1 cellular context compared by ENCODE assay signal in the genomic region with DNA sequence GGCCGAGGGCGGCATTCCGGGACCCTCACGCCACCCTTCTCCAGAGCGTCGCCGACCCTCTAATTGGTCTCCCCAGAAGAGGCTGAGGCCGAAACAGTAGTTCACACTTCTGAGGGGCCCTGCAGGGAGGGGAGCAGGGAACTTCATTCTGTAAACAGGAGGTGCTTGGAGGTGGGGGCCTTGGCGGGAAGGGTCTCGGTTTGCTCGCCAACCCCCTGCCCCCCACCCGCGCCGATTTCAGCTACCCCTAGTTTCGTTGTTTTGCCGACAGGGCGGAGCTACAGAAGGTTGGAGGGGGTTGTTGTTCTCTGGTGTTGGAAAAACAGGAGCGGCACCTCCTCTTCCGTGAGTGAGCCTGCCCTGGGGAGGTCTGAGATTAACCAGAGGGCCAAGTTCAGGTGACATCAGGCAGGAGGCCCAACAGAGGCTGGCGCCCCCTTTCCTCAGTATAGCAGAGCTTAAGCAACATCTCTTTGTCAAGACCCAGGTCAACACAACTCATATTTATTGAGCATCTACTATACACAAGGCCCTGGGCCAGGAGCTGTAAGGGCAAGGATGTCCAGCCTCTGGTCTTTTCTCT.
A peak's percentile ranks its signal among the peaks of the same experiment; 100 is the strongest.
TF ChIP-seq lines count a peak whose summit lies in the region.

No MANE protein-coding gene starts in this region.

TF ChIP-seq in HepG2, 621 proteins besides CTCF, POLR2A, EP300 and RAD21 (continued from another document and continues in another):
- TF ChIP-seq, protein P1, sequence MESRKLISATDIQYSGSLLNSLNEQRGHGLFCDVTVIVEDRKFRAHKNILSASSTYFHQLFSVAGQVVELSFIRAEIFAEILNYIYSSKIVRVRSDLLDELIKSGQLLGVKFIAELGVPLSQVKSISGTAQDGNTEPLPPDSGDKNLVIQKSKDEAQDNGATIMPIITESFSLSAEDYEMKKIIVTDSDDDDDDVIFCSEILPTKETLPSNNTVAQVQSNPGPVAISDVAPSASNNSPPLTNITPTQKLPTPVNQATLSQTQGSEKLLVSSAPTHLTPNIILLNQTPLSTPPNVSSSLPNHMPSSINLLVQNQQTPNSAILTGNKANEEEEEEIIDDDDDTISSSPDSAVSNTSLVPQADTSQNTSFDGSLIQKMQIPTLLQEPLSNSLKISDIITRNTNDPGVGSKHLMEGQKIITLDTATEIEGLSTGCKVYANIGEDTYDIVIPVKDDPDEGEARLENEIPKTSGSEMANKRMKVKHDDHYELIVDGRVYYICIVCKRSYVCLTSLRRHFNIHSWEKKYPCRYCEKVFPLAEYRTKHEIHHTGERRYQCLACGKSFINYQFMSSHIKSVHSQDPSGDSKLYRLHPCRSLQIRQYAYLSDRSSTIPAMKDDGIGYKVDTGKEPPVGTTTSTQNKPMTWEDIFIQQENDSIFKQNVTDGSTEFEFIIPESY (CRISPR knock-in tag; IDR thresholded peaks at IDR 0.05), result no peak
- TF ChIP-seq, protein P2, sequence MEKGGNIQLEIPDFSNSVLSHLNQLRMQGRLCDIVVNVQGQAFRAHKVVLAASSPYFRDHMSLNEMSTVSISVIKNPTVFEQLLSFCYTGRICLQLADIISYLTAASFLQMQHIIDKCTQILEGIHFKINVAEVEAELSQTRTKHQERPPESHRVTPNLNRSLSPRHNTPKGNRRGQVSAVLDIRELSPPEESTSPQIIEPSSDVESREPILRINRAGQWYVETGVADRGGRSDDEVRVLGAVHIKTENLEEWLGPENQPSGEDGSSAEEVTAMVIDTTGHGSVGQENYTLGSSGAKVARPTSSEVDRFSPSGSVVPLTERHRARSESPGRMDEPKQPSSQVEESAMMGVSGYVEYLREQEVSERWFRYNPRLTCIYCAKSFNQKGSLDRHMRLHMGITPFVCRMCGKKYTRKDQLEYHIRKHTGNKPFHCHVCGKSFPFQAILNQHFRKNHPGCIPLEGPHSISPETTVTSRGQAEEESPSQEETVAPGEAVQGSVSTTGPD (CRISPR knock-in tag; IDR thresholded peaks at IDR 0.05), result no peak; the same call in 1 of the 2 replicates
- TF ChIP-seq, protein P3, sequence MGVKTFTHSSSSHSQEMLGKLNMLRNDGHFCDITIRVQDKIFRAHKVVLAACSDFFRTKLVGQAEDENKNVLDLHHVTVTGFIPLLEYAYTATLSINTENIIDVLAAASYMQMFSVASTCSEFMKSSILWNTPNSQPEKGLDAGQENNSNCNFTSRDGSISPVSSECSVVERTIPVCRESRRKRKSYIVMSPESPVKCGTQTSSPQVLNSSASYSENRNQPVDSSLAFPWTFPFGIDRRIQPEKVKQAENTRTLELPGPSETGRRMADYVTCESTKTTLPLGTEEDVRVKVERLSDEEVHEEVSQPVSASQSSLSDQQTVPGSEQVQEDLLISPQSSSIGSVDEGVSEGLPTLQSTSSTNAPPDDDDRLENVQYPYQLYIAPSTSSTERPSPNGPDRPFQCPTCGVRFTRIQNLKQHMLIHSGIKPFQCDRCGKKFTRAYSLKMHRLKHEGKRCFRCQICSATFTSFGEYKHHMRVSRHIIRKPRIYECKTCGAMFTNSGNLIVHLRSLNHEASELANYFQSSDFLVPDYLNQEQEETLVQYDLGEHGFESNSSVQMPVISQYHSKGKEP (CRISPR knock-in tag; IDR thresholded peaks at IDR 0.05), result no peak
- TF ChIP-seq ZNF543 (CRISPR knock-in tag; IDR thresholded peaks at IDR 0.05) (no peak), ZFP37 (CRISPR knock-in tag; IDR thresholded peaks at IDR 0.05; ENCODE audit: borderline replicate concordance) (no peak), ZNF44 (CRISPR knock-in tag; IDR thresholded peaks at IDR 0.05) (no peak), SETDB1 (CRISPR knock-in tag; IDR thresholded peaks at IDR 0.05; ENCODE audit: borderline replicate concordance) (no peak), ZNF138 (CRISPR knock-in tag; IDR thresholded peaks at IDR 0.05; ENCODE audit: low read depth) (no peak), ZFP62 (CRISPR knock-in tag; IDR thresholded peaks at IDR 0.05) (no peak), STAG1 (CRISPR knock-in tag; IDR thresholded peaks at IDR 0.05) (0 out of 2 replicates have a peak, but pooled peaks have one; percentile 5), ZNF589 (CRISPR knock-in tag; conservative IDR thresholded peaks at IDR 0.05) (no peak), MXI1 (IDR thresholded peaks at IDR 0.05; ENCODE audit: borderline replicate concordance, low read depth, low read length) (peak; percentile 62; the same call in 1 of the 3 replicates), MEIS1 (CRISPR knock-in tag; IDR thresholded peaks at IDR 0.05; ENCODE audit: borderline replicate concordance) (no peak), ZNF251 (CRISPR knock-in tag; IDR thresholded peaks at IDR 0.05) (no peak), ELF4 (CRISPR knock-in tag; IDR thresholded peaks at IDR 0.05; ENCODE audit: borderline replicate concordance) (no peak), AGO1 (IDR thresholded peaks at IDR 0.05; ENCODE audit: low read depth, low read length, poor library complexity, severe bottlenecking) (no peak), GABPB1 (CRISPR knock-in tag; IDR thresholded peaks at IDR 0.05) (no peak; the same call in none of the 2 replicates), ZNF367 (CRISPR knock-in tag; IDR thresholded peaks at IDR 0.05; ENCODE audit: borderline replicate concordance) (no peak), TAF1 (CRISPR knock-in tag; IDR thresholded peaks at IDR 0.05) (no peak), ZNF816 (CRISPR knock-in tag; IDR thresholded peaks at IDR 0.05; ENCODE audit: borderline replicate concordance) (0 out of 2 replicates have a peak, but pooled peaks have one; percentile 10), DNMT3B (CRISPR knock-in tag; conservative IDR thresholded peaks at IDR 0.05) (no peak)
- TF ChIP-seq, protein P4, sequence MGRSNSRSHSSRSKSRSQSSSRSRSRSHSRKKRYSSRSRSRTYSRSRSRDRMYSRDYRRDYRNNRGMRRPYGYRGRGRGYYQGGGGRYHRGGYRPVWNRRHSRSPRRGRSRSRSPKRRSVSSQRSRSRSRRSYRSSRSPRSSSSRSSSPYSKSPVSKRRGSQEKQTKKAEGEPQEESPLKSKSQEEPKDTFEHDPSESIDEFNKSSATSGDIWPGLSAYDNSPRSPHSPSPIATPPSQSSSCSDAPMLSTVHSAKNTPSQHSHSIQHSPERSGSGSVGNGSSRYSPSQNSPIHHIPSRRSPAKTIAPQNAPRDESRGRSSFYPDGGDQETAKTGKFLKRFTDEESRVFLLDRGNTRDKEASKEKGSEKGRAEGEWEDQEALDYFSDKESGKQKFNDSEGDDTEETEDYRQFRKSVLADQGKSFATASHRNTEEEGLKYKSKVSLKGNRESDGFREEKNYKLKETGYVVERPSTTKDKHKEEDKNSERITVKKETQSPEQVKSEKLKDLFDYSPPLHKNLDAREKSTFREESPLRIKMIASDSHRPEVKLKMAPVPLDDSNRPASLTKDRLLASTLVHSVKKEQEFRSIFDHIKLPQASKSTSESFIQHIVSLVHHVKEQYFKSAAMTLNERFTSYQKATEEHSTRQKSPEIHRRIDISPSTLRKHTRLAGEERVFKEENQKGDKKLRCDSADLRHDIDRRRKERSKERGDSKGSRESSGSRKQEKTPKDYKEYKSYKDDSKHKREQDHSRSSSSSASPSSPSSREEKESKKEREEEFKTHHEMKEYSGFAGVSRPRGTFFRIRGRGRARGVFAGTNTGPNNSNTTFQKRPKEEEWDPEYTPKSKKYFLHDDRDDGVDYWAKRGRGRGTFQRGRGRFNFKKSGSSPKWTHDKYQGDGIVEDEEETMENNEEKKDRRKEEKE (IDR thresholded peaks at IDR 0.05), result no peak
- TF ChIP-seq, protein P5, sequence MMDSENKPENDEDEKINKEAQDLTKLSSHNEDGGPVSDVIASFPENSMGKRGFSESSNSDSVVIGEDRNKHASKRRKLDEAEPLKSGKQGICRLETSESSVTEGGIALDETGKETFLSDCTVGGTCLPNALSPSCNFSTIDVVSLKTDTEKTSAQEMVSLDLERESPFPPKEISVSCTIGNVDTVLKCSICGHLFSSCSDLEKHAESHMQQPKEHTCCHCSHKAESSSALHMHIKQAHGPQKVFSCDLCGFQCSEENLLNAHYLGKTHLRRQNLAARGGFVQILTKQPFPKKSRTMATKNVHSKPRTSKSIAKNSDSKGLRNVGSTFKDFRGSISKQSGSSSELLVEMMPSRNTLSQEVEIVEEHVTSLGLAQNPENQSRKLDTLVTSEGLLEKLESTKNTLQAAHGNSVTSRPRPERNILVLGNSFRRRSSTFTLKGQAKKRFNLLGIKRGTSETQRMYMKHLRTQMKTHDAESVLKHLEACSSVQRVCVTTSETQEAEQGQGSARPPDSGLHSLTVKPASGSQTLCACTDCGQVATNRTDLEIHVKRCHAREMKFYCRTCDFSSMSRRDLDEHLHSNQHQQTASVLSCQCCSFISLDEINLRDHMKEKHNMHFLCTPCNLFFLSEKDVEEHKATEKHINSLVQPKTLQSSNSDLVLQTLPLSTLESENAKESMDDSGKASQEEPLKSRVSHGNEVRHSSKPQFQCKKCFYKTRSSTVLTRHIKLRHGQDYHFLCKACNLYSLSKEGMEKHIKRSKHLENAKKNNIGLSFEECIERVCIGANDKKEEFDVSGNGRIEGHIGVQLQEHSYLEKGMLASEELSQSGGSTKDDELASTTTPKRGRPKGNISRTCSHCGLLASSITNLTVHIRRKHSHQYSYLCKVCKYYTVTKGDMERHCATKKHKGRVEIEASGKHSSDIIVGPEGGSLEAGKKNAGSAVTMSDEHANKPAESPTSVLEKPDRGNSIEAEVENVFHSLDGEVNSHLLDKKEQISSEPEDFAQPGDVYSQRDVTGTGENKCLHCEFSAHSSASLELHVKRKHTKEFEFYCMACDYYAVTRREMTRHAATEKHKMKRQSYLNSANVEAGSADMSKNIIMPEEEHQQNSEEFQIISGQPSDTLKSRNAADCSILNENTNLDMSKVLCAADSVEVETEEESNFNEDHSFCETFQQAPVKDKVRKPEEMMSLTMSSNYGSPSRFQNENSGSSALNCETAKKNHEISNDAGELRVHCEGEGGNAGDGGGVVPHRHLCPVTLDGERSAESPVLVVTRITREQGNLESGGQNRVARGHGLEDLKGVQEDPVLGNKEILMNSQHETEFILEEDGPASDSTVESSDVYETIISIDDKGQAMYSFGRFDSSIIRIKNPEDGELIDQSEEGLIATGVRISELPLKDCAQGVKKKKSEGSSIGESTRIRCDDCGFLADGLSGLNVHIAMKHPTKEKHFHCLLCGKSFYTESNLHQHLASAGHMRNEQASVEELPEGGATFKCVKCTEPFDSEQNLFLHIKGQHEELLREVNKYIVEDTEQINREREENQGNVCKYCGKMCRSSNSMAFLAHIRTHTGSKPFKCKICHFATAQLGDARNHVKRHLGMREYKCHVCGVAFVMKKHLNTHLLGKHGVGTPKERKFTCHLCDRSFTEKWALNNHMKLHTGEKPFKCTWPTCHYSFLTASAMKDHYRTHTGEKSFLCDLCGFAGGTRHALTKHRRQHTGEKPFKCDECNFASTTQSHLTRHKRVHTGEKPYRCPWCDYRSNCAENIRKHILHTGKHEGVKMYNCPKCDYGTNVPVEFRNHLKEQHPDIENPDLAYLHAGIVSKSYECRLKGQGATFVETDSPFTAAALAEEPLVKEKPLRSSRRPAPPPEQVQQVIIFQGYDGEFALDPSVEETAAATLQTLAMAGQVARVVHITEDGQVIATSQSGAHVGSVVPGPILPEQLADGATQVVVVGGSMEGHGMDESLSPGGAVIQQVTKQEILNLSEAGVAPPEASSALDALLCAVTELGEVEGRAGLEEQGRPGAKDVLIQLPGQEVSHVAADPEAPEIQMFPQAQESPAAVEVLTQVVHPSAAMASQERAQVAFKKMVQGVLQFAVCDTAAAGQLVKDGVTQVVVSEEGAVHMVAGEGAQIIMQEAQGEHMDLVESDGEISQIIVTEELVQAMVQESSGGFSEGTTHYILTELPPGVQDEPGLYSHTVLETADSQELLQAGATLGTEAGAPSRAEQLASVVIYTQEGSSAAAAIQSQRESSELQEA (CRISPR knock-in tag; IDR thresholded peaks at IDR 0.05; ENCODE audit: not compliant biosample characterization), result no peak
- TF ChIP-seq, protein P6, sequence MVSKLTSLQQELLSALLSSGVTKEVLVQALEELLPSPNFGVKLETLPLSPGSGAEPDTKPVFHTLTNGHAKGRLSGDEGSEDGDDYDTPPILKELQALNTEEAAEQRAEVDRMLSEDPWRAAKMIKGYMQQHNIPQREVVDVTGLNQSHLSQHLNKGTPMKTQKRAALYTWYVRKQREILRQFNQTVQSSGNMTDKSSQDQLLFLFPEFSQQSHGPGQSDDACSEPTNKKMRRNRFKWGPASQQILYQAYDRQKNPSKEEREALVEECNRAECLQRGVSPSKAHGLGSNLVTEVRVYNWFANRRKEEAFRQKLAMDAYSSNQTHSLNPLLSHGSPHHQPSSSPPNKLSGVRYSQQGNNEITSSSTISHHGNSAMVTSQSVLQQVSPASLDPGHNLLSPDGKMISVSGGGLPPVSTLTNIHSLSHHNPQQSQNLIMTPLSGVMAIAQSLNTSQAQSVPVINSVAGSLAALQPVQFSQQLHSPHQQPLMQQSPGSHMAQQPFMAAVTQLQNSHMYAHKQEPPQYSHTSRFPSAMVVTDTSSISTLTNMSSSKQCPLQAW (CRISPR knock-in tag; IDR thresholded peaks at IDR 0.05), result no peak; the same call in 1 of the 2 replicates
- TF ChIP-seq, protein P7, sequence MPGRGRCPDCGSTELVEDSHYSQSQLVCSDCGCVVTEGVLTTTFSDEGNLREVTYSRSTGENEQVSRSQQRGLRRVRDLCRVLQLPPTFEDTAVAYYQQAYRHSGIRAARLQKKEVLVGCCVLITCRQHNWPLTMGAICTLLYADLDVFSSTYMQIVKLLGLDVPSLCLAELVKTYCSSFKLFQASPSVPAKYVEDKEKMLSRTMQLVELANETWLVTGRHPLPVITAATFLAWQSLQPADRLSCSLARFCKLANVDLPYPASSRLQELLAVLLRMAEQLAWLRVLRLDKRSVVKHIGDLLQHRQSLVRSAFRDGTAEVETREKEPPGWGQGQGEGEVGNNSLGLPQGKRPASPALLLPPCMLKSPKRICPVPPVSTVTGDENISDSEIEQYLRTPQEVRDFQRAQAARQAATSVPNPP (CRISPR knock-in tag; IDR thresholded peaks at IDR 0.05), result no peak
- TF ChIP-seq, protein P8, sequence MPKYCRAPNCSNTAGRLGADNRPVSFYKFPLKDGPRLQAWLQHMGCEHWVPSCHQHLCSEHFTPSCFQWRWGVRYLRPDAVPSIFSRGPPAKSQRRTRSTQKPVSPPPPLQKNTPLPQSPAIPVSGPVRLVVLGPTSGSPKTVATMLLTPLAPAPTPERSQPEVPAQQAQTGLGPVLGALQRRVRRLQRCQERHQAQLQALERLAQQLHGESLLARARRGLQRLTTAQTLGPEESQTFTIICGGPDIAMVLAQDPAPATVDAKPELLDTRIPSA (CRISPR knock-in tag; IDR thresholded peaks at IDR 0.05; ENCODE audit: borderline replicate concordance), result no peak
- TF ChIP-seq, protein P9, sequence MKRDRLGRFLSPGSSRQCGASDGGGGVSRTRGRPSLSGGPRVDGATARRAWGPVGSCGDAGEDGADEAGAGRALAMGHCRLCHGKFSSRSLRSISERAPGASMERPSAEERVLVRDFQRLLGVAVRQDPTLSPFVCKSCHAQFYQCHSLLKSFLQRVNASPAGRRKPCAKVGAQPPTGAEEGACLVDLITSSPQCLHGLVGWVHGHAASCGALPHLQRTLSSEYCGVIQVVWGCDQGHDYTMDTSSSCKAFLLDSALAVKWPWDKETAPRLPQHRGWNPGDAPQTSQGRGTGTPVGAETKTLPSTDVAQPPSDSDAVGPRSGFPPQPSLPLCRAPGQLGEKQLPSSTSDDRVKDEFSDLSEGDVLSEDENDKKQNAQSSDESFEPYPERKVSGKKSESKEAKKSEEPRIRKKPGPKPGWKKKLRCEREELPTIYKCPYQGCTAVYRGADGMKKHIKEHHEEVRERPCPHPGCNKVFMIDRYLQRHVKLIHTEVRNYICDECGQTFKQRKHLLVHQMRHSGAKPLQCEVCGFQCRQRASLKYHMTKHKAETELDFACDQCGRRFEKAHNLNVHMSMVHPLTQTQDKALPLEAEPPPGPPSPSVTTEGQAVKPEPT (CRISPR knock-in tag; IDR thresholded peaks at IDR 0.05; ENCODE audit: low read depth), result peak; percentile 33; the same call in 1 of the 2 replicates
- TF ChIP-seq, protein P10, sequence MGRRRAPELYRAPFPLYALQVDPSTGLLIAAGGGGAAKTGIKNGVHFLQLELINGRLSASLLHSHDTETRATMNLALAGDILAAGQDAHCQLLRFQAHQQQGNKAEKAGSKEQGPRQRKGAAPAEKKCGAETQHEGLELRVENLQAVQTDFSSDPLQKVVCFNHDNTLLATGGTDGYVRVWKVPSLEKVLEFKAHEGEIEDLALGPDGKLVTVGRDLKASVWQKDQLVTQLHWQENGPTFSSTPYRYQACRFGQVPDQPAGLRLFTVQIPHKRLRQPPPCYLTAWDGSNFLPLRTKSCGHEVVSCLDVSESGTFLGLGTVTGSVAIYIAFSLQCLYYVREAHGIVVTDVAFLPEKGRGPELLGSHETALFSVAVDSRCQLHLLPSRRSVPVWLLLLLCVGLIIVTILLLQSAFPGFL (CRISPR knock-in tag; IDR thresholded peaks at IDR 0.05), result no peak
